In the genomic region with DNA sequence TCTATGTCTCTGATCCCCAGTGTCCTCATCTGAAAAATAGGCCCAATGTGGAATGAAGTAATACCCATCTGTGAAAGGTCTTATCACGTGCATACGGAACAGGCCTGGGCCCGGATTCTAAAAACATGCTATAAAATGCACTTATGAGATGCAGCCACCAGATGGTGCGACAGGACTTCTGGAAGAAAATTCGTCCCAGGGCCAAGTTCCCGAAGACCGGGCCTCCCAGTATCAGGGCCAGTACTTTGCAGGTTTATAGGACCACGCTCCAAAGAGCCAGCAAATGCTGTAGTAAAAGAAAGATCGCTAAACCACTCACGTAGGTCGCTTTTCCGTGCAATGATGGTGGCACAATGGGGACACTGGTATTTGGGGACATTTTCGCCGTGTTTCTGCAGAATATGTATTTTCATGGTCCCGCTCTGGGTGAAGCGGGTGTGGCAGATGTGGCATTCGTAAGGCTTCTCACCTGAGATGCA, we compare ENCODE assay signal across 8 cellular contexts. TPM values are rescaled to one million over a fixed set of nuclear protein-coding genes. Genes with fewer than 3 reads are reported as not detected.
DNase-seq lines count a peak whose midpoint lies in the region; ATAC-seq and TF ChIP-seq lines count a peak whose summit lies in the region.

No MANE protein-coding gene starts in this region.

- intact Hi-C loops in testis (cut with DNase I; ENCODE audit: low total_unique reads), result loop anchor here (5.0 kb wide), 1 partner anchor 78 kb away; no protein-coding TSS in a partner anchor

- no peak overlapping the region for H3K9ac ChIP-seq in liver (ENCODE audit: low read depth in 1 of 2, low read length in 2 of 2)

- no peak for ATAC-seq in GM18498 (IDR thresholded peaks at IDR 0.05; ENCODE audit: unreplicated experiment)
- no peak for ATAC-seq in GM18873 (IDR thresholded peaks at IDR 0.05; ENCODE audit: low FRiP score, unreplicated experiment)

- peak; percentile 100 for TF ChIP-seq RAD21 in liver (IDR thresholded peaks at IDR 0.05)

- no peaks in the 10 kb centered on the region for H3K27me3 ChIP-seq in liver (ENCODE audit: control insufficient read depth in 4 of 4, insufficient read depth in 4 of 4, low read length in 3 of 4)
- no peaks in the 10 kb centered on the region for H3K27me3 ChIP-seq in testis

- no peak for TF ChIP-seq POLR2A in testis (IDR thresholded peaks at IDR 0.05)

- no peak overlapping the region for H3K27ac ChIP-seq in liver (ENCODE audit: low read depth in 1 of 2, low read length in 2 of 2)
- H3K27ac ChIP-seq in testis, result no peak overlapping the region

- 34% methylated on average over 17 of the region's 17 CpGs for WGBS in liver
- 52 to 72% methylated on average over 11 to 17 of the region's 17 CpGs for WGBS in testis, 2 donors

- H3K36me3 ChIP-seq in liver (ENCODE audit: control insufficient read depth in 4 of 4, insufficient read depth in 3 of 4, low read depth in 1 of 4, low read length in 3 of 4) (no peaks in the 10 kb centered on the region), testis (ENCODE audit: low read depth, missing control alignments) (no peaks in the 10 kb centered on the region)

- no peaks in the 10 kb centered on the region for H3K9me3 ChIP-seq in liver (ENCODE audit: control insufficient read depth in 4 of 4, low read length in 3 of 4)
- no peaks in the 10 kb centered on the region for H3K9me3 ChIP-seq in testis

- no peak overlapping the region for H3K4me3 ChIP-seq in liver (ENCODE audit: low read depth in 1 of 3, low read length in 3 of 3)
- H3K4me3 ChIP-seq in testis, result no peak overlapping the region

- H3K4me1 ChIP-seq in liver (ENCODE audit: control insufficient read depth in 4 of 4, insufficient read depth in 4 of 4, low read length in 3 of 4), result peaks cover 0 to 2% (median 0%) of the 10 kb centered on the region in 4 donors
- H3K4me1 ChIP-seq in testis, result no peaks in the 10 kb centered on the region

- DNase-seq in DMS 273 treated with DMSO at 0.1 percent for 48 hours (lab: John Stamatoyannopoulos, UW), result peak; percentile 38
- DNase-seq in HT1080 (ENCODE audit: low read depth), result peak; percentile 50
- DNase-seq in SHP77 treated with DMSO at 0.1 percent for 48 hours (lab: John Stamatoyannopoulos, UW), result peak; percentile 41
- peak; percentile 72 for DNase-seq in ecto neural progenitor cell (ENCODE audit: low spot score)
- DNase-seq in testis, result peak; percentile 78

- peak; percentile 88 for TF ChIP-seq CTCF in liver (IDR thresholded peaks at IDR 0.05; ENCODE audit: low read depth, low read length, missing input control)
- peak; percentile 71 to 78 (median 75) for TF ChIP-seq CTCF in testis (IDR thresholded peaks at IDR 0.05)

TF ChIP-seq in liver, 16 proteins besides CTCF, POLR2A, EP300 and RAD21:
- TF ChIP-seq HNF4A (conservative IDR thresholded peaks at IDR 0.05) (peak in 1 of 2 donors; percentile 15), SP1 (IDR thresholded peaks at IDR 0.05) (peak; percentile 6), ATF3 (IDR thresholded peaks at IDR 0.05) (no peak)

RNA-seq across cellular contexts. Expression of gene CTCFL, which starts 10.6 kb away (rescaled TPM):
- total RNA-seq in HT1080 (2014; rRNA removed; shearing (Covaris generic)), result not detected in 2 replicates
- polyA plus RNA-seq in HT1080 (2015; cell fraction: cytosol; rRNA removed), result not detected in 2 replicates
- polyA plus RNA-seq in HT1080 (2015; cell fraction: nucleus; rRNA removed), result not detected in 2 replicates
- under 1 TPM; 0.05 to 0.08 TPM for total RNA-seq in liver
- polyA plus RNA-seq in liver, result under 1 TPM in 1 of 2 donors, not detected in 1; 0.08 TPM
- 10 to 100 TPM; 24.8 to 33.9 TPM for total RNA-seq in testis
- 19.8 TPM for polyA plus RNA-seq in testis (ENCODE audit: insufficient read depth, low read depth, low replicate concordance)

RNA-seq across cellular contexts. Expression of gene PCK1, which starts 46.6 kb away (rescaled TPM):
- not detected in 2 replicates for total RNA-seq in HT1080 (2014; rRNA removed; shearing (Covaris generic))
- polyA plus RNA-seq in HT1080 (2015; cell fraction: cytosol; rRNA removed), result not detected in 2 replicates
- not detected in 2 replicates for polyA plus RNA-seq in HT1080 (2015; cell fraction: nucleus; rRNA removed)
- total RNA-seq in liver (100 to 1,000 TPM in 1 of 2 donors, 1 to 10 TPM in 1; 8.9 to 532 TPM), testis (1 to 10 TPM in 1 of 2 donors, under 1 TPM in 1; 0.19 to 3.1 TPM)
- polyA plus RNA-seq in liver (100 to 1,000 TPM; 265 to 363 TPM), testis (ENCODE audit: insufficient read depth, low read depth, low replicate concordance) (0.88 TPM)

Comparison
In these comparisons a context has a peak if more than half of its experiments do, and no peak if none do; other contexts are left out.
1. RNA of gene CTCFL, which starts 10.6 kb away (total RNA-seq): 24.8 to 33.9 TPM in testis; 0.05 to 0.08 TPM in liver and not detected in HT1080; every median in the first group is over 10 times any median in the second.
2. Peak in every context shown above with its lines, with median percentiles within 50 percentile points of each other: DNase-seq.